ENCODE assay signal across 1 cellular context in genomic region chr6:131636880-131637792, GRCh38.
TF ChIP-seq lines count a peak whose summit lies in the region.

Gene ENPP3 (plus strand): TSS chr6:131637302. CDS start chr6:131637385, 83 bp downstream.

TF ChIP-seq in K562, 482 proteins besides CTCF, POLR2A, EP300 and RAD21 (continued from another document):
- TF ChIP-seq NR0B1 (IDR thresholded peaks at IDR 0.05; ENCODE audit: partially characterized antibody) (no peak), ZNF695 (CRISPR knock-in tag; IDR thresholded peaks at IDR 0.05) (no peak), HNRNPUL1 (IDR thresholded peaks at IDR 0.05; ENCODE audit: low read length) (no peak), ZNF23 (CRISPR knock-in tag; IDR thresholded peaks at IDR 0.05) (no peak), CTCFL (IDR thresholded peaks at IDR 0.05; ENCODE audit: borderline replicate concordance, insufficient read depth, low read depth, low read length, poor library complexity, severe bottlenecking) (no peak), CXXC5 (CRISPR knock-in tag; IDR thresholded peaks at IDR 0.05) (no peak), ZNF785 (CRISPR knock-in tag; IDR thresholded peaks at IDR 0.05) (no peak), ETS1 (conservative IDR thresholded peaks at IDR 0.05; ENCODE audit: control insufficient read depth, low read depth, low read length) (no peak), ZNF41 (CRISPR knock-in tag; conservative IDR thresholded peaks at IDR 0.05) (no peak), ZNF76 (CRISPR knock-in tag; IDR thresholded peaks at IDR 0.05; ENCODE audit: borderline replicate concordance) (no peak), ZNF655 (CRISPR knock-in tag; IDR thresholded peaks at IDR 0.05) (0 out of 2 replicates have a peak, but pooled peaks have one; percentile 61), ATF4 (CRISPR knock-in tag; IDR thresholded peaks at IDR 0.05) (no peak), ZNF174 (CRISPR knock-in tag; IDR thresholded peaks at IDR 0.05) (no peak), KAT8 (IDR thresholded peaks at IDR 0.05; ENCODE audit: low read depth) (no peak), DACH1 (IDR thresholded peaks at IDR 0.05; ENCODE audit: partially characterized antibody) (no peak)
